ENCODE assay signal across 12 cellular contexts in genomic region chr14:61514006-61514830, GRCh38.
DNase-seq lines count a peak whose midpoint lies in the region; ATAC-seq and TF ChIP-seq lines count a peak whose summit lies in the region.
"Had no signal": no experiment of that assay in that cellular context is flagged by ENCODE, and none has a peak within 500 bp of the region (broad histone marks: within the 10 kb centered on the region; RNA-seq: fewer than 3 reads in every experiment).

No MANE protein-coding gene starts in this region.

- DNase-seq in SK-N-SH, result no peak
- peak; percentile 85 for DNase-seq in RPMI7951 (ENCODE audit: low read depth)
- DNase-seq in endodermal cell, result peak; percentile 30
- DNase-seq in trophoblast cell, result peak; percentile 94 to 96
- no peak for DNase-seq in SW480 (ENCODE audit: low spot score)
- DNase-seq in stimulated activated CD4-positive, alpha-beta T cell treated with anti-CD3 and anti-CD28 coated beads, Interleukin-4, amount 100 ng/mL, for 1 hour, result no peak
- DNase-seq in activated CD8-positive, alpha-beta memory T cell treated with anti-CD3 and anti-CD28 coated beads, Interleukin-2, amount 10 ng/mL, durations not matched to agents 7 days and 5 days, result no peak
- DNase-seq: 8988T; activated CD4-positive, CD25-positive, alpha-beta regulatory T cell; activated naive CD4-positive, alpha-beta T cell treated with Interleukin-2 at 50 U/mL for 16 hours; testis had no signal

- peak overlapping the region; percentile 86 for H3K18ac ChIP-seq in trophoblast cell (ENCODE audit: low read length)

- no peaks in the 10 kb centered on the region for H3K36me3 Mint-ChIP-seq in endodermal cell (ENCODE audit: low read depth)
- peaks cover 50% of the 10 kb centered on the region for H3K36me3 Mint-ChIP-seq in activated CD8-positive, alpha-beta memory T cell treated with anti-CD3 and anti-CD28 coated beads, Interleukin-2, amount 10 ng/mL, durations not matched to agents 7 days and 5 days

- no peak overlapping the region for H3K23ac ChIP-seq in trophoblast cell (ENCODE audit: low read length)

- H3K9me2 ChIP-seq in SK-N-SH, result no peaks in the 10 kb centered on the region

- no peak overlapping the region for H3K9ac ChIP-seq in SK-N-SH
- no peak overlapping the region for H3K9ac ChIP-seq in endodermal cell (ENCODE audit: extremely low read depth, low read length, poor library complexity, severe bottlenecking)
- H3K9ac ChIP-seq in trophoblast cell (ENCODE audit: low read length), result no peak overlapping the region

- peak overlapping the region; percentile 81 for H4K8ac ChIP-seq in trophoblast cell (ENCODE audit: low read depth, low read length)

- H3K27ac ChIP-seq in SK-N-SH (ENCODE audit: low read depth in 2 of 2, low read length in 1 of 2) (peak overlapping the region in 1 of 2 experiments; percentile 87; a peak in 2 of 4 replicates), endodermal cell (ENCODE audit: low read depth, low read length) (no peak overlapping the region), trophoblast cell (ENCODE audit: low read depth, low read length) (peak overlapping the region; percentile 97)
- H3K27ac ChIP-seq: testis had no signal

- no peak for TF ChIP-seq EP300 in SK-N-SH (IDR thresholded peaks at IDR 0.05; ENCODE audit: borderline replicate concordance in 1 of 2, low read depth in 1 of 2, low read length in 1 of 2)

- H3K79me2 ChIP-seq in SK-N-SH (ENCODE audit: insufficient read depth), result no peaks in the 10 kb centered on the region
- peaks cover 2% of the 10 kb centered on the region for H3K79me2 ChIP-seq in trophoblast cell (ENCODE audit: control insufficient read depth, insufficient read depth, low read length, poor library complexity)

- H2BK5ac ChIP-seq in trophoblast cell (ENCODE audit: low read depth, low read length, poor library complexity), result peak overlapping the region; percentile 91

- peak overlapping the region; percentile 92 for H4K91ac ChIP-seq in trophoblast cell (ENCODE audit: low read depth, low read length)

- peak overlapping the region; percentile 95 for H2BK120ac ChIP-seq in trophoblast cell (ENCODE audit: insufficient read depth, low read length, poor library complexity)

- H3K27me3 ChIP-seq in SK-N-SH (ENCODE audit: insufficient read depth), result no peaks in the 10 kb centered on the region
- no peaks in the 10 kb centered on the region for H3K27me3 ChIP-seq in endodermal cell (ENCODE audit: control insufficient read depth, insufficient read depth, low read length, poor library complexity, severe bottlenecking)
- no peaks in the 10 kb centered on the region for H3K27me3 ChIP-seq in trophoblast cell (ENCODE audit: insufficient read depth, low read length)
- H3K27me3 ChIP-seq: testis had no signal

- peaks cover 42% of the 10 kb centered on the region for H3K79me1 ChIP-seq in trophoblast cell (ENCODE audit: low read length)

- ATAC-seq in SK-N-SH treated with all-trans-retinoic acid at 6 μM for 48 hours, result no peak; the same call in 2 of the 3 replicates
- ATAC-seq in activated CD8-positive, alpha-beta memory T cell treated with anti-CD3 and anti-CD28 coated beads, Interleukin-2, amount 10 ng/mL, durations not matched to agents 7 days and 5 days, result no peak

- no peaks in the 10 kb centered on the region for H3F3A ChIP-seq in SK-N-SH (replicated peaks; ENCODE audit: insufficient read depth)

- H2BK12ac ChIP-seq in trophoblast cell (ENCODE audit: low read length), result peak overlapping the region; percentile 88

- no peaks in the 10 kb centered on the region for H3K36me3 ChIP-seq in SK-N-SH (replicated peaks in 1 of 2; ENCODE audit: control insufficient read depth in 1 of 2, insufficient read depth in 2 of 2, low read length in 1 of 2)
- no peaks in the 10 kb centered on the region for H3K36me3 ChIP-seq in endodermal cell (ENCODE audit: control insufficient read depth, insufficient read depth, low read length)
- H3K36me3 ChIP-seq in trophoblast cell (ENCODE audit: control insufficient read depth in 1 of 2, insufficient read depth in 2 of 2, low read length in 2 of 2), result peaks cover 0 to 4% of the 10 kb centered on the region in 2 experiments

- H4K20me1 ChIP-seq in SK-N-SH (ENCODE audit: insufficient read depth), result no peaks in the 10 kb centered on the region

- H4K12ac ChIP-seq in trophoblast cell (ENCODE audit: low read depth, low read length), result no peak overlapping the region

- no peak for TF ChIP-seq RAD21 in SK-N-SH (IDR thresholded peaks at IDR 0.05; ENCODE audit: low read length)

- H3K9me3 ChIP-seq in SK-N-SH (no peaks in the 10 kb centered on the region), endodermal cell (ENCODE audit: control insufficient read depth, low read length) (no peaks in the 10 kb centered on the region), trophoblast cell (ENCODE audit: insufficient read depth, low read depth, low read length) (no peaks in the 10 kb centered on the region)
- H3K9me3 ChIP-seq: testis had no signal

- TF ChIP-seq CTCF in SK-N-SH (IDR thresholded peaks at IDR 0.05) (no peak), endodermal cell (conservative IDR thresholded peaks at IDR 0.05) (no peak)

- H3K4me1 Mint-ChIP-seq in endodermal cell, result peaks cover 6% of the 10 kb centered on the region
- peaks cover 78% of the 10 kb centered on the region for H3K4me1 Mint-ChIP-seq in activated CD8-positive, alpha-beta memory T cell treated with anti-CD3 and anti-CD28 coated beads, Interleukin-2, amount 10 ng/mL, durations not matched to agents 7 days and 5 days

- H3K4me3 ChIP-seq in SK-N-SH (ENCODE audit: low read depth in 2 of 2, low read length in 1 of 2), result no peak overlapping the region
- no peak overlapping the region for H3K4me3 ChIP-seq in endodermal cell (ENCODE audit: low read length)
- H3K4me3 ChIP-seq in trophoblast cell (ENCODE audit: low read depth, low read length), result no peak overlapping the region
- H3K4me3 ChIP-seq: testis had no signal

- no peaks in the 10 kb centered on the region for H3K27me3 Mint-ChIP-seq in endodermal cell (ENCODE audit: insufficient read depth)
- no peaks in the 10 kb centered on the region for H3K27me3 Mint-ChIP-seq in activated CD8-positive, alpha-beta memory T cell treated with anti-CD3 and anti-CD28 coated beads, Interleukin-2, amount 10 ng/mL, durations not matched to agents 7 days and 5 days

- H3K4me3 Mint-ChIP-seq in endodermal cell, result no peak overlapping the region
- no peak overlapping the region for H3K4me3 Mint-ChIP-seq in activated CD8-positive, alpha-beta memory T cell treated with anti-CD3 and anti-CD28 coated beads, Interleukin-2, amount 10 ng/mL, durations not matched to agents 7 days and 5 days

- H2AFZ ChIP-seq in SK-N-SH (ENCODE audit: low read depth), result no peak overlapping the region
- H2AFZ ChIP-seq in trophoblast cell (ENCODE audit: insufficient read depth, low read length, poor library complexity), result peak overlapping the region; percentile 38

- WGBS in SK-N-SH (ENCODE audit: low lambda C conversion rate), result 84% methylated on average over 9 of the region's 9 CpGs
- 93 to 98% methylated on average over 5 to 9 of the region's 9 CpGs for WGBS in endodermal cell (ENCODE audit: insufficient coverage in 1 of 2, insufficient read length in 1 of 2), 2 experiments
- no CpG with 5 or more reads among the region's 9 CpGs for WGBS in trophoblast cell (ENCODE audit: extremely low coverage, insufficient coverage, insufficient read length)

- peak overlapping the region; percentile 65 for H3K4ac ChIP-seq in trophoblast cell (ENCODE audit: low read depth, low read length)

- POLR2A ChIA-PET in SK-N-SH (lab: Yijun Ruan, JAX), result no interaction called here

- CTCF ChIA-PET in SK-N-SH (lab: Yijun Ruan, JAX), result interaction anchor here (1.7 kb wide), 1 partner anchor 38 kb away, joined by 8 read pairs; no protein-coding TSS in a partner anchor
- CTCF ChIA-PET in activated CD8-positive, alpha-beta memory T cell treated with anti-CD3 and anti-CD28 coated beads, Interleukin-2, amount 10 ng/mL, durations not matched to agents 7 days and 5 days (lab: Charles Lee), result no interaction called here

- H3K9me3 Mint-ChIP-seq in endodermal cell, result no peaks in the 10 kb centered on the region
- H3K9me3 Mint-ChIP-seq in activated CD8-positive, alpha-beta memory T cell treated with anti-CD3 and anti-CD28 coated beads, Interleukin-2, amount 10 ng/mL, durations not matched to agents 7 days and 5 days (ENCODE audit: low read depth), result no peaks in the 10 kb centered on the region

- H3K4me1 ChIP-seq in SK-N-SH (ENCODE audit: control insufficient read depth in 1 of 2, insufficient read depth in 2 of 2, low read depth in 1 of 2, low read length in 1 of 2) (peaks cover 0 to 60% of the 10 kb centered on the region in 2 experiments; a peak in 2 of 4 replicates), endodermal cell (ENCODE audit: control insufficient read depth, insufficient read depth, low read length) (no peaks in the 10 kb centered on the region), trophoblast cell (ENCODE audit: control insufficient read depth in 1 of 2, insufficient read depth in 2 of 2, low read length in 2 of 2) (peaks cover 39 to 47% of the 10 kb centered on the region in 2 experiments)

- peak overlapping the region; percentile 67 for H2AK5ac ChIP-seq in trophoblast cell (ENCODE audit: low read length)

- H3K4me2 ChIP-seq in SK-N-SH (no peak overlapping the region), trophoblast cell (ENCODE audit: low read length) (peak overlapping the region; percentile 2)

- H3K27ac Mint-ChIP-seq in endodermal cell, result no peak overlapping the region
- H3K27ac Mint-ChIP-seq in activated CD8-positive, alpha-beta memory T cell treated with anti-CD3 and anti-CD28 coated beads, Interleukin-2, amount 10 ng/mL, durations not matched to agents 7 days and 5 days, result no peak overlapping the region

- H3K14ac ChIP-seq in trophoblast cell (ENCODE audit: low read length), result peak overlapping the region; percentile 87

TF ChIP-seq in SK-N-SH treated with all-trans-retinoic acid at 6 μM for 48 hours, 23 proteins besides CTCF, POLR2A, EP300 and RAD21:
- no peak for TF ChIP-seq PATZ1 (CRISPR knock-in tag; IDR thresholded peaks at IDR 0.05; ENCODE audit: borderline replicate concordance)

Comparison
In these comparisons a context has a peak if more than half of its experiments do, and no peak if none do; other contexts are left out.
1. DNase-seq: peak in RPMI7951 (single experiment), endodermal cell (single experiment) and trophoblast cell (2 of 2); none in SK-N-SH (single experiment), SW480 (single experiment), stimulated activated CD4-positive, alpha-beta T cell treated with anti-CD3 and anti-CD28 coated beads, Interleukin-4, amount 100 ng/mL, for 1 hour (single experiment) and activated CD8-positive, alpha-beta memory T cell treated with anti-CD3 and anti-CD28 coated beads, Interleukin-2, amount 10 ng/mL, durations not matched to agents 7 days and 5 days (single experiment).